ENCODE assay signal across 17 cellular contexts in genomic region chr14:24149302-24149969, GRCh38. TPM values are rescaled to one million over a fixed set of nuclear protein-coding genes. Genes with fewer than 3 reads are reported as not detected.
A peak's percentile ranks its signal among the peaks of the same experiment; 100 is the strongest.
DNase-seq lines count a peak whose midpoint lies in the region; TF ChIP-seq lines count a peak whose summit lies in the region.
"Had no signal": no experiment of that assay in that cellular context is flagged by ENCODE, and none has a peak within 500 bp of the region (broad histone marks: within the 10 kb centered on the region; RNA-seq: fewer than 3 reads in every experiment).

No MANE protein-coding gene starts in this region.

- H3K9ac ChIP-seq in Loucy (ENCODE audit: low read depth, low read length, poor library complexity, severe bottlenecking) = no peak overlapping the region

- peaks cover 41% of the 10 kb centered on the region for H3K4me1 Mint-ChIP-seq in activated CD4-positive, alpha-beta T cell treated with anti-CD3 and anti-CD28 coated beads, Interleukin-2, amount 10 ng/mL, durations not matched to agents 24 days and 14 days
- H3K4me1 Mint-ChIP-seq in brain (peaks cover 32% of the 10 kb centered on the region), nephron progenitor cell (peaks cover 40% of the 10 kb centered on the region)

- H3K9me2 ChIP-seq in Loucy (replicated peaks; ENCODE audit: low read depth, low read length) = no peaks in the 10 kb centered on the region

- H3K79me2 ChIP-seq in Loucy (ENCODE audit: insufficient read depth, low read length) = peaks cover 59% of the 10 kb centered on the region

- peak overlapping the region; percentile 60 for H3K27ac Mint-ChIP-seq in activated CD4-positive, alpha-beta T cell treated with anti-CD3 and anti-CD28 coated beads, Interleukin-2, amount 10 ng/mL, durations not matched to agents 24 days and 14 days
- H3K27ac Mint-ChIP-seq in brain (peak overlapping the region in 2 of 5 experiments; percentile 24 to 69), nephron progenitor cell (no peak overlapping the region)
- H3K27ac Mint-ChIP-seq: dendritic cell treated with granulocyte-macrophage colony-stimulating factor and Interleukin-4, amounts not matched to agents 40 ng/mL and 50 ng/mL, for 4 days had no signal

- H3K9me3 Mint-ChIP-seq in activated CD4-positive, alpha-beta T cell treated with anti-CD3 and anti-CD28 coated beads, Interleukin-2, amount 10 ng/mL, durations not matched to agents 24 days and 14 days = no peaks in the 10 kb centered on the region
- H3K9me3 Mint-ChIP-seq in brain (peaks cover 0 to 2% (median 0%) of the 10 kb centered on the region in 5 experiments), nephron progenitor cell (no peaks in the 10 kb centered on the region)
- H3K9me3 Mint-ChIP-seq: dendritic cell treated with granulocyte-macrophage colony-stimulating factor and Interleukin-4, amounts not matched to agents 40 ng/mL and 50 ng/mL, for 4 days had no signal

- H3K27me3 Mint-ChIP-seq in activated CD4-positive, alpha-beta T cell treated with anti-CD3 and anti-CD28 coated beads, Interleukin-2, amount 10 ng/mL, durations not matched to agents 24 days and 14 days = no peaks in the 10 kb centered on the region
- peaks cover 7% of the 10 kb centered on the region for H3K27me3 Mint-ChIP-seq in brain
- no peaks in the 10 kb centered on the region for H3K27me3 Mint-ChIP-seq in nephron progenitor cell (ENCODE audit: low read depth, poor library complexity)
- H3K27me3 Mint-ChIP-seq: dendritic cell treated with granulocyte-macrophage colony-stimulating factor and Interleukin-4, amounts not matched to agents 40 ng/mL and 50 ng/mL, for 4 days had no signal

- H3K4me1 ChIP-seq in Loucy (ENCODE audit: insufficient read depth, low read length, poor library complexity, severe bottlenecking) = peaks cover 30% of the 10 kb centered on the region

- H3K36me3 ChIP-seq in Loucy (ENCODE audit: insufficient read depth, low read length) = peaks cover 27% of the 10 kb centered on the region; the same call in 1 of the 2 replicates

- H4K20me1 ChIP-seq in Loucy (ENCODE audit: insufficient read depth, low read length, poor library complexity, severe bottlenecking) = peaks cover 29% of the 10 kb centered on the region

- no peak for DNase-seq in activated CD4-positive, alpha-beta T cell treated with anti-CD3 and anti-CD28 coated beads, Interleukin-2, amount 10 ng/mL, durations not matched to agents 24 days and 14 days
- no peak for DNase-seq in activated CD4-positive, alpha-beta T cell treated with anti-CD3 and anti-CD28 coated beads for 4 hours
- no peak for DNase-seq in nephron progenitor cell
- DNase-seq in COLO829 (ENCODE audit: low spot score) = no peak
- no peak for DNase-seq in SK-N-DZ (ENCODE audit: low spot score)
- no peak for DNase-seq in GOT3 (lab: John Stamatoyannopoulos, UW)
- DNase-seq: activated CD8-positive, alpha-beta memory T cell treated with anti-CD3 and anti-CD28 coated beads, Interleukin-2, amount 50 U/mL, for 4 hours; mesendoderm; NCI-H1694 treated with DMSO at 0.1 percent for 48 hours; NCI-H446; stimulated activated CD4-positive, alpha-beta T cell treated with anti-CD3 and anti-CD28 coated beads, Interleukin-4, amount 100 ng/mL, for 1 hour; transverse colon had no signal

- no peaks in the 10 kb centered on the region for H3K27me3 ChIP-seq in Loucy (ENCODE audit: insufficient read depth, low read length, poor library complexity, severe bottlenecking)
- H3K27me3 ChIP-seq: esophagus muscularis mucosa, transverse colon had no signal

- peaks cover 59% of the 10 kb centered on the region for H3K36me3 Mint-ChIP-seq in activated CD4-positive, alpha-beta T cell treated with anti-CD3 and anti-CD28 coated beads, Interleukin-2, amount 10 ng/mL, durations not matched to agents 24 days and 14 days (ENCODE audit: low read depth)
- H3K36me3 Mint-ChIP-seq in brain (peaks cover 49% of the 10 kb centered on the region), nephron progenitor cell (ENCODE audit: low read depth) (peaks cover 46% of the 10 kb centered on the region)

- no peak overlapping the region for H3K4me3 ChIP-seq in Loucy (ENCODE audit: low read length, poor library complexity, severe bottlenecking)
- H3K4me3 ChIP-seq: esophagus muscularis mucosa, transverse colon had no signal

- H3K9me3 ChIP-seq in Loucy (ENCODE audit: insufficient read depth, low read depth, low read length) = no peaks in the 10 kb centered on the region
- H3K9me3 ChIP-seq: esophagus muscularis mucosa, HAP-1, transverse colon had no signal

- H3F3A ChIP-seq in Loucy (ENCODE audit: low read depth) = 0 out of 2 replicates have a peak, but pooled peaks cover 2% of the 10 kb centered on the region

- TF ChIP-seq CTCF in Loucy (conservative IDR thresholded peaks at IDR 0.05; ENCODE audit: low read length) (no peak), brain (conservative IDR thresholded peaks at IDR 0.05) (no peak), nephron progenitor cell (IDR thresholded peaks at IDR 0.05) (no peak)

- intact Hi-C loops in activated CD4-positive, alpha-beta T cell treated with anti-CD3 and anti-CD28 coated beads, Interleukin-2, amount 10 ng/mL, durations not matched to agents 24 days and 14 days (cut with micrococcal nuclease) = no loop called here

- H2AFZ ChIP-seq in Loucy (ENCODE audit: low read length) = no peak overlapping the region

- H3K4me2 ChIP-seq in Loucy (ENCODE audit: low read depth, low read length, poor library complexity, severe bottlenecking) = peak overlapping the region; percentile 19

- peak overlapping the region; percentile 97 for H3K4me3 Mint-ChIP-seq in activated CD4-positive, alpha-beta T cell treated with anti-CD3 and anti-CD28 coated beads, Interleukin-2, amount 10 ng/mL, durations not matched to agents 24 days and 14 days
- H3K4me3 Mint-ChIP-seq in brain (peak overlapping the region; percentile 94 to 100 (median 96)), nephron progenitor cell (peak overlapping the region; percentile 98)

RNA-seq across cellular contexts. Expression of gene RNF31, which starts 2.1 kb away (rescaled TPM):
- total RNA-seq in activated CD4-positive, alpha-beta T cell treated with anti-CD3 and anti-CD28 coated beads, Interleukin-2, amount 10 ng/mL, durations not matched to agents 24 days and 14 days = 95.1 and 95.6 TPM in 2 replicates
- 43.0 TPM for polyA plus RNA-seq in brain (ENCODE audit: insufficient read depth, low read depth, low replicate concordance)
- polyA plus RNA-seq in SK-N-DZ (2014; cell fraction: cytosol; rRNA removed) = 36.2 and 37.0 TPM in 2 replicates
- 107 and 214 TPM in 2 replicates for polyA plus RNA-seq in SK-N-DZ (2014; cell fraction: nucleus; rRNA removed)

RNA-seq across cellular contexts. Expression of gene PSME2, which starts 3.0 kb away (rescaled TPM):
- 565 and 584 TPM in 2 replicates for total RNA-seq in activated CD4-positive, alpha-beta T cell treated with anti-CD3 and anti-CD28 coated beads, Interleukin-2, amount 10 ng/mL, durations not matched to agents 24 days and 14 days
- polyA plus RNA-seq in brain (ENCODE audit: insufficient read depth, low read depth, low replicate concordance) = 124 TPM
- polyA plus RNA-seq in SK-N-DZ (2014; cell fraction: cytosol; rRNA removed) = 35.4 and 65.6 TPM in 2 replicates
- polyA plus RNA-seq in SK-N-DZ (2014; cell fraction: nucleus; rRNA removed) = 159 and 241 TPM in 2 replicates

RNA-seq across cellular contexts. Expression of gene EMC9, which starts 8.0 kb away (rescaled TPM):
- 26.6 and 30.3 TPM in 2 replicates for total RNA-seq in activated CD4-positive, alpha-beta T cell treated with anti-CD3 and anti-CD28 coated beads, Interleukin-2, amount 10 ng/mL, durations not matched to agents 24 days and 14 days
- 57.5 TPM for polyA plus RNA-seq in brain (ENCODE audit: insufficient read depth, low read depth, low replicate concordance)
- polyA plus RNA-seq in SK-N-DZ (2014; cell fraction: cytosol; rRNA removed) = 36.5 and 41.8 TPM in 2 replicates
- polyA plus RNA-seq in SK-N-DZ (2014; cell fraction: nucleus; rRNA removed) = 62.5 and 81.9 TPM in 2 replicates

RNA-seq across cellular contexts. Expression of gene IRF9, which starts 11.6 kb away (rescaled TPM):
- total RNA-seq in activated CD4-positive, alpha-beta T cell treated with anti-CD3 and anti-CD28 coated beads, Interleukin-2, amount 10 ng/mL, durations not matched to agents 24 days and 14 days = 138 and 159 TPM in 2 replicates
- 42.6 TPM for polyA plus RNA-seq in brain (ENCODE audit: insufficient read depth, low read depth, low replicate concordance)
- polyA plus RNA-seq in SK-N-DZ (2014; cell fraction: cytosol; rRNA removed) = 4.0 and 12.4 TPM in 2 replicates
- polyA plus RNA-seq in SK-N-DZ (2014; cell fraction: nucleus; rRNA removed) = 52.8 and 86.8 TPM in 2 replicates

RNA-seq across cellular contexts. Expression of gene PSME1, which starts 13.4 kb away (rescaled TPM):
- total RNA-seq in activated CD4-positive, alpha-beta T cell treated with anti-CD3 and anti-CD28 coated beads, Interleukin-2, amount 10 ng/mL, durations not matched to agents 24 days and 14 days = 300 and 306 TPM in 2 replicates
- polyA plus RNA-seq in brain (ENCODE audit: insufficient read depth, low read depth, low replicate concordance) = 179 TPM
- polyA plus RNA-seq in SK-N-DZ (2014; cell fraction: cytosol; rRNA removed) = 103 and 129 TPM in 2 replicates
- polyA plus RNA-seq in SK-N-DZ (2014; cell fraction: nucleus; rRNA removed) = 84.8 and 95.8 TPM in 2 replicates
